15 cellular contexts compared by ENCODE assay signal in the genomic region with DNA sequence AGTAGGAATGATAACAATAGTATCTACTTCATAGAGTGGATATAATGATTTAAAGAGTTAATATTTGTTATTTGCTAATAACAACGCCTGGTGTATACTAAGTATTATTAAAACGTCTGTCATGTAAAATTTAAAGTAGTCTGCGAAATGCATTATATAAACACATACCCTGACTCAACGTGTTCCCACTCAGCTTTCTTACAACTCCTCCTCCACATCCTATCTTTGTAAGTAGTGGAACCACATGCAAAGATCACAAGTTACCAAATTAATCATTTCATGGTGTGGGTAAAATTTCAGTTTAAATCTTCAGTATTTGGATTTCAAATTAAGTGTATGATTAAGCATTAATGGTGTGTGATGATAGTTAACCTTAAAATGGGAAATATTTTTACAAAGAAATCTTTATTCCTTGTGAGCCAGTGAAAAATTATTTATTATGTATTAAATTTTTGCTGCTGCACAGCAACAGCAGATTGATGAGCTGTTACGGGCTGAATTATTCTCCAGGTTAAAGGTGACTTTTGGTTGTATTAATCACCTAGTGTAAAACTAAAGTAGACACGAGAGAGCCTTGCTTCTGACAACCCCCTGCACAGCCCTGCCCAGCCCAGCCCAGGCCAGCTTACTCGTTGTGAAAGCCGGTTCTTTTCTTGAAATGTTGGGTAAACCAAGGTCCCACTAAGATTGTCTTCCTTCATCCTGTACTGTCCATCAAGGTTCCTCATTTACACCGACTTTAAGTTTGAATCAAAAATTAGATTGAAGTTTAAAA.
DNase-seq lines count a peak whose midpoint lies in the region; ATAC-seq, FAIRE-seq and TF ChIP-seq lines count a peak whose summit lies in the region.
"Had no signal": no experiment of that assay in that cellular context is flagged by ENCODE, and none has a peak within 500 bp of the region (broad histone marks: within the 10 kb centered on the region; RNA-seq: fewer than 3 reads in every experiment).

No MANE protein-coding gene starts in this region.

- H3K36me3 Mint-ChIP-seq in nephron progenitor cell (ENCODE audit: low read depth) = no peaks in the 10 kb centered on the region
- H3K36me3 Mint-ChIP-seq: CD4-positive, alpha-beta memory T cell had no signal

- H3K27me3 Mint-ChIP-seq in nephron progenitor cell (ENCODE audit: low read depth, poor library complexity) = no peaks in the 10 kb centered on the region
- H3K27me3 Mint-ChIP-seq: CD4-positive, alpha-beta memory T cell had no signal

- no peaks in the 10 kb centered on the region for H4K20me1 ChIP-seq in GM23248 (ENCODE audit: insufficient read depth)

- no peaks in the 10 kb centered on the region for H3K79me2 ChIP-seq in GM23248 (ENCODE audit: insufficient read depth)

- intact Hi-C loops in left lung (cut with DNase I) = no loop called here

- TF ChIP-seq POLR2A in GM12891 (IDR thresholded peaks at IDR 0.05; ENCODE audit: low read depth, low read length) = no peak

- no peaks in the 10 kb centered on the region for H3F3A ChIP-seq in GM23248 (ENCODE audit: insufficient read depth)

- H2AFZ ChIP-seq in GM23248 = no peak overlapping the region

- no peaks in the 10 kb centered on the region for H3K36me3 ChIP-seq in left lung
- H3K36me3 ChIP-seq in GM23248 (ENCODE audit: low read depth) = no peaks in the 10 kb centered on the region
- H3K36me3 ChIP-seq: BE2C had no signal

- H3K27ac ChIP-seq in left lung = no peak overlapping the region
- H3K27ac ChIP-seq in GM23248 = no peak overlapping the region
- H3K27ac ChIP-seq: A549, C4-2B, KMS-11 had no signal

- DNase-seq in amniotic epithelial cell (ENCODE audit: low read depth) (peak; percentile 32), left lung (peak in 1 of 2 donors; percentile 51), nephron progenitor cell (no peak), GM12891 (ENCODE audit: insufficient read length, low spot score) (no peak), hippocampal formation (lab: John Stamatoyannopoulos, UW) (no peak), GM23248 (no peak)
- DNase-seq: BE2C; CD4-positive, alpha-beta memory T cell; DND-41; GDM1 had no signal

- no peaks in the 10 kb centered on the region for H3K9me3 ChIP-seq in left lung
- no peaks in the 10 kb centered on the region for H3K9me3 ChIP-seq in GM23248 (ENCODE audit: low read depth)
- H3K9me3 ChIP-seq: A549, BE2C had no signal

- ATAC-seq in left lung (peak; percentile 33), HG03095 (IDR thresholded peaks at IDR 0.05; ENCODE audit: unreplicated experiment) (no peak)
- ATAC-seq: A549, HCT116 had no signal

- peaks cover 25% of the 10 kb centered on the region for H3K4me1 Mint-ChIP-seq in nephron progenitor cell
- H3K4me1 Mint-ChIP-seq: CD4-positive, alpha-beta memory T cell had no signal

- no peak overlapping the region for H3K4me2 ChIP-seq in GM23248 (ENCODE audit: unreplicated experiment)
- H3K4me2 ChIP-seq: A549, KMS-11 had no signal

- H3K4me1 ChIP-seq in left lung = no peaks in the 10 kb centered on the region
- no peaks in the 10 kb centered on the region for H3K4me1 ChIP-seq in GM23248 (ENCODE audit: insufficient read depth)
- H3K4me1 ChIP-seq: A549, BE2C had no signal

- H3K9ac ChIP-seq in GM23248 = no peak overlapping the region
- H3K9ac ChIP-seq: KMS-11 had no signal

- peak overlapping the region; percentile 9 for H3K27ac Mint-ChIP-seq in nephron progenitor cell
- H3K27ac Mint-ChIP-seq: CD4-positive, alpha-beta memory T cell had no signal

- H3K4me3 ChIP-seq in left lung = no peak overlapping the region
- H3K4me3 ChIP-seq in GM23248 = no peak overlapping the region
- H3K4me3 ChIP-seq: A549 had no signal

- in situ Hi-C loops in GM23248 (cut with MboI) = no loop called here

- H3K9me3 Mint-ChIP-seq in nephron progenitor cell = no peaks in the 10 kb centered on the region

- TF ChIP-seq CTCF in left lung (IDR thresholded peaks at IDR 0.05) = no peak
- TF ChIP-seq CTCF in nephron progenitor cell (IDR thresholded peaks at IDR 0.05) = no peak

- no peak for FAIRE-seq in GM12891 (lab: Jason Lieb, UNC)
- FAIRE-seq: A549 had no signal

- H3K27me3 ChIP-seq in left lung (no peaks in the 10 kb centered on the region), GM23248 (replicated peaks; ENCODE audit: insufficient read depth) (no peaks in the 10 kb centered on the region; the same call in 1 of the 2 replicates)
- H3K27me3 ChIP-seq: BE2C had no signal

- H3K9me2 ChIP-seq in GM23248 (ENCODE audit: insufficient read depth) = no peaks in the 10 kb centered on the region

- WGBS in GM23248 (ENCODE audit: low coverage in 1 of 2, low lambda C conversion rate in 2 of 2, missing lambda C conversion rate in 2 of 2), 2 experiments = 43 to 44% methylated on average over 9 of the region's 9 CpGs

- no peak overlapping the region for H3K4me3 Mint-ChIP-seq in nephron progenitor cell
- H3K4me3 Mint-ChIP-seq: CD4-positive, alpha-beta memory T cell had no signal

TF ChIP-seq in GM12891, 5 proteins besides CTCF, POLR2A, EP300 and RAD21:
- TF ChIP-seq POU2F2 (IDR thresholded peaks at IDR 0.05; ENCODE audit: low read depth, low read length) = no peak
- TF ChIP-seq SPI1 (IDR thresholded peaks at IDR 0.05; ENCODE audit: low read depth, low read length) = no peak
- no peak for TF ChIP-seq PAX5 (IDR thresholded peaks at IDR 0.05; ENCODE audit: insufficient read depth, low read length, severe bottlenecking)
- no peak for TF ChIP-seq POLR2AphosphoS5 (IDR thresholded peaks at IDR 0.05; ENCODE audit: low read depth, low read length)
- no peak for TF ChIP-seq TAF1 (IDR thresholded peaks at IDR 0.05; ENCODE audit: low read depth, low read length)
